12 cellular contexts compared by ENCODE assay signal in the genomic region with DNA sequence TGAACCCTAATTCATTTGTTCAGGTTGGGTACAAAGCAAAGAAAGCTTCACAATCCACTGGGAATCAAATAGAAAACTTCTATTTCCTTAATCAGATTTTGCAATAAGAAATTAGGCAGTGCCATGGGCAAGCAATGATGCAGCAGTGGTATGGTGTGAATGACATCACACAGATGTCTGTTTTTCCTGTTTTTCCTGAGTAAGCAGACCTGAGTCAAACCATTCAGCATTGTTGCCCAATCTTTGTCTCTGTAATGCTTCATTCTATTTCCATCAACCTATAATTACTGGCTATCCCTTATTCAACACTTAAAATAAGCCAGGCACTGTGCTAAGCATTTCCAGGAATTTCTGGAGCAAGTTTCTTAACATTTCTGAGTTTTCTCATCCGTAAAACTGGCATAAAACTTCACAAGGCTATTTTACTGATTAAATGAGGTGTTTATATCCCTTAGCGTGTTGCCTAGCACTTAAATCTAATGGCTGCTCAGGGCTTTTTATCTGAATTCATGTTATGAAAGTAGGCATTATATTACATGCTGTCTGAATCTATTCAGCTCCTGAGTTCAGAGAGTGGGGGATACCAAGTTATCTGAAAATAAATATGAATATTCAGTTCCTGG. TPM values are rescaled to one million over a fixed set of nuclear protein-coding genes. Genes with fewer than 3 reads are reported as not detected.
A peak's percentile ranks its signal among the peaks of the same experiment; 100 is the strongest.
DNase-seq lines count a peak whose midpoint lies in the region; TF ChIP-seq lines count a peak whose summit lies in the region.
"Had no signal": no experiment of that assay in that cellular context is flagged by ENCODE, and none has a peak within 500 bp of the region (broad histone marks: within the 10 kb centered on the region; RNA-seq: fewer than 3 reads in every experiment).

No MANE protein-coding gene starts in this region.

- peaks cover 3% of the 10 kb centered on the region for H3K79me1 ChIP-seq in trophoblast cell (ENCODE audit: low read length)
- no peaks in the 10 kb centered on the region for H3K79me1 ChIP-seq in H9 (ENCODE audit: insufficient read depth, low read depth, low read length, poor library complexity, severe bottlenecking)

- no peak overlapping the region for H3K4me3 ChIP-seq in trophoblast cell (ENCODE audit: low read depth, low read length)

- H4K8ac ChIP-seq in trophoblast cell (ENCODE audit: low read depth, low read length) (no peak overlapping the region), H9 (replicated peaks; ENCODE audit: insufficient read length, low read depth, low read length) (no peak overlapping the region)

- no peak overlapping the region for H3K9ac ChIP-seq in trophoblast cell (ENCODE audit: low read length)
- H3K9ac ChIP-seq in H9 (ENCODE audit: extremely low read depth, insufficient read length, low read length), result no peak overlapping the region

- H3K14ac ChIP-seq in trophoblast cell (ENCODE audit: low read length) (no peak overlapping the region), H9 (ENCODE audit: insufficient read depth, low read length) (no peak overlapping the region)

- H3K4ac ChIP-seq in trophoblast cell (ENCODE audit: low read depth, low read length) (no peak overlapping the region), H9 (ENCODE audit: low read depth, low read length) (no peak overlapping the region)

- no peak overlapping the region for H3K56ac ChIP-seq in H9 (ENCODE audit: insufficient read length, low read depth, low read length)

- H2BK5ac ChIP-seq in trophoblast cell (ENCODE audit: low read depth, low read length, poor library complexity) (no peak overlapping the region), H9 (ENCODE audit: insufficient read length, low read length) (no peak overlapping the region)

- H3K4me2 ChIP-seq in trophoblast cell (ENCODE audit: low read length) (peak overlapping the region; percentile 22), H9 (ENCODE audit: insufficient read depth, insufficient read length, low read length) (no peak overlapping the region)

- no peak for TF ChIP-seq CTCF in H9 (conservative IDR thresholded peaks at IDR 0.05)

- no CpG with 5 or more reads among the region's 2 CpGs for WGBS in trophoblast cell (ENCODE audit: extremely low coverage, insufficient coverage, insufficient read length)
- WGBS in H9 (ENCODE audit: extremely low coverage, insufficient read length, low lambda C conversion rate), result no CpG with 5 or more reads among the region's 2 CpGs

- H3K27me3 Mint-ChIP-seq in H9 (ENCODE audit: low read depth), result no peaks in the 10 kb centered on the region; the same call in 1 of the 2 replicates

- H3K27me3 ChIP-seq in trophoblast cell (ENCODE audit: insufficient read depth, low read length) (no peaks in the 10 kb centered on the region), H9 (ENCODE audit: insufficient read depth, low read length) (no peaks in the 10 kb centered on the region)

- peak; percentile 58 for DNase-seq in EL
- peak; percentile 39 for DNase-seq in NCI-H2227 treated with DMSO at 0.1 percent for 48 hours (lab: John Stamatoyannopoulos, UW)
- DNase-seq in dedifferentiated amniotic fluid mesenchymal stem cell (ENCODE audit: extremely low spot score), result peak; percentile 34
- peak; percentile 87 to 98 for DNase-seq in trophoblast cell
- DNase-seq in iPS-NIHi11 (ENCODE audit: low spot score), result no peak
- DNase-seq in NK-92 (lab: John Stamatoyannopoulos, UW; ENCODE audit: unreplicated experiment), result no peak
- no peak for DNase-seq in H9
- no peak for DNase-seq in NCI-H187 treated with DMSO at 0.1 percent for 48 hours (lab: John Stamatoyannopoulos, UW)
- DNase-seq: activated CD4-positive, alpha-beta T cell treated with anti-CD3 and anti-CD28 coated beads, Interleukin-2, amount 50 U/mL, for 4 hours; caudate nucleus; NCI-H82; stimulated activated naive CD4-positive, alpha-beta T cell had no signal

- H3K4me3 Mint-ChIP-seq in H9, result no peak overlapping the region

- no peak overlapping the region for H2BK15ac ChIP-seq in H9 (ENCODE audit: low read depth, low read length)

- peaks cover 0 to 4% of the 10 kb centered on the region in 2 experiments; a peak in 2 of 4 replicates for H3K4me1 Mint-ChIP-seq in H9

- H3K36me3 Mint-ChIP-seq in H9 (ENCODE audit: insufficient read depth in 1 of 3, low read depth in 3 of 3), result no peaks in the 10 kb centered on the region

- H3K27ac Mint-ChIP-seq in H9, result no peak overlapping the region

- H3K9me3 ChIP-seq in trophoblast cell (ENCODE audit: insufficient read depth, low read depth, low read length), result no peaks in the 10 kb centered on the region
- no peaks in the 10 kb centered on the region for H3K9me3 ChIP-seq in H9 (ENCODE audit: control insufficient read depth, low read depth, low read length)

- no peaks in the 10 kb centered on the region for H3K79me2 ChIP-seq in trophoblast cell (ENCODE audit: control insufficient read depth, insufficient read depth, low read length, poor library complexity)
- no peaks in the 10 kb centered on the region for H3K79me2 ChIP-seq in H9 (ENCODE audit: insufficient read depth, low read length)

- no peak overlapping the region for H3K23ac ChIP-seq in trophoblast cell (ENCODE audit: low read length)
- H3K23ac ChIP-seq in H9 (ENCODE audit: insufficient read length, low read depth, low read length), result no peak overlapping the region

- H3K4me1 ChIP-seq in trophoblast cell (ENCODE audit: control insufficient read depth in 1 of 2, insufficient read depth in 2 of 2, low read length in 2 of 2), result peaks cover 3 to 16% of the 10 kb centered on the region in 2 experiments
- H3K4me1 ChIP-seq in H9 (ENCODE audit: insufficient read depth, low read length), result no peaks in the 10 kb centered on the region

- H2BK12ac ChIP-seq in trophoblast cell (ENCODE audit: low read length), result no peak overlapping the region
- no peak overlapping the region for H2BK12ac ChIP-seq in H9 (ENCODE audit: insufficient read length, low read depth, low read length)

- H3K36me3 ChIP-seq in trophoblast cell (ENCODE audit: control insufficient read depth in 1 of 2, insufficient read depth in 2 of 2, low read length in 2 of 2), result no peaks in the 10 kb centered on the region

- H3K27ac ChIP-seq in trophoblast cell (ENCODE audit: low read depth, low read length), result peak overlapping the region; percentile 70
- no peak overlapping the region for H3K27ac ChIP-seq in H9 (ENCODE audit: insufficient read length, low read depth, low read length)

- H4K12ac ChIP-seq in trophoblast cell (ENCODE audit: low read depth, low read length), result no peak overlapping the region

- no peaks in the 10 kb centered on the region for H4K20me1 ChIP-seq in H9 (ENCODE audit: control insufficient read depth, insufficient read depth, insufficient read length)

- no peaks in the 10 kb centered on the region for H3K9me3 Mint-ChIP-seq in H9

- no peak overlapping the region for H3T11ph ChIP-seq in H9 (ENCODE audit: low read length)

- H4K91ac ChIP-seq in trophoblast cell (ENCODE audit: low read depth, low read length) (no peak overlapping the region), H9 (ENCODE audit: insufficient read length, low read depth, low read length) (no peak overlapping the region)

- H2AFZ ChIP-seq in trophoblast cell (ENCODE audit: insufficient read depth, low read length, poor library complexity) (no peak overlapping the region), H9 (ENCODE audit: low read length) (no peak overlapping the region)

- H3K23me2 ChIP-seq in H9 (ENCODE audit: insufficient read length, low read depth, low read length, poor library complexity, severe bottlenecking), result no peaks in the 10 kb centered on the region

- H2BK20ac ChIP-seq in H9 (ENCODE audit: low read depth, low read length, poor library complexity, severe bottlenecking), result no peak overlapping the region

- H4K5ac ChIP-seq in H9 (ENCODE audit: insufficient read length, low read depth, low read length), result no peak overlapping the region

- H2BK120ac ChIP-seq in trophoblast cell (ENCODE audit: insufficient read depth, low read length, poor library complexity), result no peak overlapping the region
- H2BK120ac ChIP-seq in H9 (ENCODE audit: low read depth, low read length, poor library complexity, severe bottlenecking), result no peak overlapping the region

- H3K18ac ChIP-seq in trophoblast cell (ENCODE audit: low read length), result no peak overlapping the region
- H3K18ac ChIP-seq in H9 (ENCODE audit: insufficient read length, low read depth, low read length), result no peak overlapping the region

- H2AK5ac ChIP-seq in trophoblast cell (ENCODE audit: low read length) (no peak overlapping the region), H9 (ENCODE audit: insufficient read length, low read length) (no peak overlapping the region)

RNA-seq across cellular contexts. Expression of gene OXSR1, which starts 11.2 kb away (rescaled TPM):
- 26.2 and 26.5 TPM in 2 replicates for polyA plus RNA-seq in trophoblast cell (2013)
- 53.8 and 54.1 TPM in 2 replicates for total RNA-seq in H9 (2021)

RNA-seq across cellular contexts. Expression of gene MYD88, which starts 15.6 kb away (rescaled TPM):
- polyA plus RNA-seq in trophoblast cell (2013), result 25.1 TPM in 2 replicates
- total RNA-seq in H9 (2021), result 33.4 and 34.2 TPM in 2 replicates

RNA-seq across cellular contexts. Expression of gene ACAA1, which starts 17.2 kb away (rescaled TPM):
- 30.0 and 31.2 TPM in 2 replicates for polyA plus RNA-seq in trophoblast cell (2013)
- 41.9 and 44.3 TPM in 2 replicates for total RNA-seq in H9 (2021)

Comparison
In these comparisons a context has a peak if more than half of its experiments do, and no peak if none do; other contexts are left out.
1. DNase-seq: peak in EL (single experiment), NCI-H2227 treated with DMSO at 0.1 percent for 48 hours (single experiment), dedifferentiated amniotic fluid mesenchymal stem cell (single experiment) and trophoblast cell (2 of 2); none in iPS-NIHi11 (single experiment), NK-92 (single experiment), H9 (single experiment) and NCI-H187 treated with DMSO at 0.1 percent for 48 hours (single experiment).